29 cellular contexts compared by ENCODE assay signal in genomic region chrX:94961730-94962129, GRCh38.
DNase-seq lines count a peak whose midpoint lies in the region; ATAC-seq and TF ChIP-seq lines count a peak whose summit lies in the region.
"Had no signal": no experiment of that assay in that cellular context is flagged by ENCODE, and none has a peak within 500 bp of the region (broad histone marks: within the 10 kb centered on the region; RNA-seq: fewer than 3 reads in every experiment).

No MANE protein-coding gene starts in this region.

- H3K27ac ChIP-seq in KMS-11: peak overlapping the region; percentile 68
- peak overlapping the region; percentile 23 for H3K27ac ChIP-seq in OCI-LY1 (ENCODE audit: low read depth, low read length, poor library complexity, severe bottlenecking)
- peak overlapping the region; percentile 37 for H3K27ac ChIP-seq in smooth muscle cell (ENCODE audit: low read depth)
- H3K27ac ChIP-seq: esophagus squamous epithelium, foreskin keratinocyte, GM23248, heart right ventricle, PC-9, thyroid gland, uterus had no signal

- H3K36me3 Mint-ChIP-seq in natural killer cell treated with Interleukin-12 subunit alpha and Interleukin-12 subunit beta and Interleukin-15 and Interleukin-18, amount 100 ng/mL, for 72 hours: no peaks in the 10 kb centered on the region
- H3K36me3 Mint-ChIP-seq: activated CD8-positive, alpha-beta memory T cell treated with anti-CD3 and anti-CD28 coated beads, Interleukin-2, amount 10 ng/mL, durations not matched to agents 7 days and 5 days; CD8-positive, alpha-beta memory T cell had no signal

- H3K9me2 ChIP-seq in OCI-LY1 (ENCODE audit: low read depth, low read length): no peaks in the 10 kb centered on the region

- peak overlapping the region; percentile 23; the same call in 1 of the 2 replicates for H3K9ac ChIP-seq in KMS-11
- no peak overlapping the region for H3K9ac ChIP-seq in OCI-LY1 (ENCODE audit: low read length)
- H3K9ac ChIP-seq in smooth muscle cell (ENCODE audit: low read depth): no peak overlapping the region
- H3K9ac ChIP-seq: GM23248 had no signal

- ATAC-seq in natural killer cell treated with Interleukin-12 subunit alpha and Interleukin-12 subunit beta and Interleukin-15 and Interleukin-18, amount 100 ng/mL, for 72 hours: no peak
- ATAC-seq in stimulated activated naive CD8-positive, alpha-beta T cell treated with anti-CD3 and anti-CD28 coated beads, Interleukin-15, amount 100 ng/mL, for 72 hours: no peak
- ATAC-seq: activated CD8-positive, alpha-beta memory T cell treated with anti-CD3 and anti-CD28 coated beads, Interleukin-2, amount 10 ng/mL, durations not matched to agents 7 days and 5 days; activated T-cell treated with anti-CD3 and anti-CD28 coated beads, Interleukin-2, amount 50 U/mL, for 4 hours; foreskin keratinocyte; heart right ventricle; right cardiac atrium had no signal

- H3K4me2 ChIP-seq in KMS-11 (peak overlapping the region; percentile 55; the same call in 1 of the 2 replicates), OCI-LY1 (ENCODE audit: low read length) (no peak overlapping the region), smooth muscle cell (no peak overlapping the region)
- H3K4me2 ChIP-seq: PC-9 had no signal

- no peaks in the 10 kb centered on the region for H3K79me2 ChIP-seq in KMS-11 (ENCODE audit: insufficient read depth, low read depth)
- H3K79me2 ChIP-seq in OCI-LY1 (ENCODE audit: insufficient read depth, low read length): no peaks in the 10 kb centered on the region
- H3K79me2 ChIP-seq in smooth muscle cell (ENCODE audit: low read depth): no peaks in the 10 kb centered on the region

- no peaks in the 10 kb centered on the region for H3F3A ChIP-seq in OCI-LY1 (ENCODE audit: insufficient read depth, low read length)
- H3F3A ChIP-seq in smooth muscle cell (ENCODE audit: low read depth): no peaks in the 10 kb centered on the region

- H3K9me3 Mint-ChIP-seq in natural killer cell treated with Interleukin-12 subunit alpha and Interleukin-12 subunit beta and Interleukin-15 and Interleukin-18, amount 100 ng/mL, for 72 hours: no peaks in the 10 kb centered on the region
- H3K9me3 Mint-ChIP-seq in stimulated activated naive CD8-positive, alpha-beta T cell treated with anti-CD3 and anti-CD28 coated beads, Interleukin-15, amount 100 ng/mL, for 72 hours: no peaks in the 10 kb centered on the region
- H3K9me3 Mint-ChIP-seq: activated T-cell treated with anti-CD3 and anti-CD28 coated beads, Interleukin-2, amount 50 U/mL, for 4 hours; dendritic cell treated with granulocyte-macrophage colony-stimulating factor and Interleukin-4, amounts not matched to agents 40 ng/mL and 50 ng/mL, for 4 days had no signal

- H4K20me1 ChIP-seq in KMS-11 (ENCODE audit: insufficient read depth): no peaks in the 10 kb centered on the region
- no peaks in the 10 kb centered on the region for H4K20me1 ChIP-seq in OCI-LY1 (ENCODE audit: insufficient read depth, low read length)
- no peaks in the 10 kb centered on the region for H4K20me1 ChIP-seq in smooth muscle cell (ENCODE audit: low read depth)

- no peak overlapping the region for H3K4me3 Mint-ChIP-seq in natural killer cell treated with Interleukin-12 subunit alpha and Interleukin-12 subunit beta and Interleukin-15 and Interleukin-18, amount 100 ng/mL, for 72 hours
- H3K4me3 Mint-ChIP-seq in stimulated activated naive CD8-positive, alpha-beta T cell treated with anti-CD3 and anti-CD28 coated beads, Interleukin-15, amount 100 ng/mL, for 72 hours: no peak overlapping the region
- H3K4me3 Mint-ChIP-seq: activated CD8-positive, alpha-beta memory T cell treated with anti-CD3 and anti-CD28 coated beads, Interleukin-2, amount 10 ng/mL, durations not matched to agents 7 days and 5 days; activated T-cell treated with anti-CD3 and anti-CD28 coated beads, Interleukin-2, amount 50 U/mL, for 4 hours; CD8-positive, alpha-beta memory T cell; dendritic cell treated with granulocyte-macrophage colony-stimulating factor and Interleukin-4, amounts not matched to agents 40 ng/mL and 50 ng/mL, for 4 days had no signal

- no peaks in the 10 kb centered on the region for H3K9me3 ChIP-seq in OCI-LY1 (ENCODE audit: low read length)
- no peaks in the 10 kb centered on the region for H3K9me3 ChIP-seq in smooth muscle cell (replicated peaks; ENCODE audit: low read depth)
- H3K9me3 ChIP-seq: esophagus squamous epithelium, heart right ventricle, thyroid gland, uterus had no signal

- peak overlapping the region; percentile 14 for H2AFZ ChIP-seq in KMS-11 (ENCODE audit: low read depth)
- no peak overlapping the region; the same call in 1 of the 2 replicates for H2AFZ ChIP-seq in OCI-LY1 (ENCODE audit: low read length)
- peak overlapping the region; percentile 57 for H2AFZ ChIP-seq in smooth muscle cell (ENCODE audit: low read depth)
- H2AFZ ChIP-seq: GM23248, PC-9 had no signal

- TF ChIP-seq CTCF in KMS-11 (conservative IDR thresholded peaks at IDR 0.05; ENCODE audit: low read depth, low read length): no peak
- no peak for TF ChIP-seq CTCF in OCI-LY1 (IDR thresholded peaks at IDR 0.05; ENCODE audit: low read length)
- TF ChIP-seq CTCF in smooth muscle cell (IDR thresholded peaks at IDR 0.05; ENCODE audit: borderline replicate concordance, insufficient read depth, poor library complexity, severe bottlenecking): no peak

- H3K27me3 Mint-ChIP-seq in natural killer cell treated with Interleukin-12 subunit alpha and Interleukin-12 subunit beta and Interleukin-15 and Interleukin-18, amount 100 ng/mL, for 72 hours: no peaks in the 10 kb centered on the region
- no peaks in the 10 kb centered on the region for H3K27me3 Mint-ChIP-seq in stimulated activated naive CD8-positive, alpha-beta T cell treated with anti-CD3 and anti-CD28 coated beads, Interleukin-15, amount 100 ng/mL, for 72 hours
- H3K27me3 Mint-ChIP-seq: activated CD8-positive, alpha-beta memory T cell treated with anti-CD3 and anti-CD28 coated beads, Interleukin-2, amount 10 ng/mL, durations not matched to agents 7 days and 5 days; dendritic cell treated with granulocyte-macrophage colony-stimulating factor and Interleukin-4, amounts not matched to agents 40 ng/mL and 50 ng/mL, for 4 days had no signal

- 71% methylated on average over 2 of the region's 2 CpGs for WGBS in smooth muscle cell (ENCODE audit: low lambda C conversion rate)

- no peak overlapping the region for H3K27ac Mint-ChIP-seq in natural killer cell treated with Interleukin-12 subunit alpha and Interleukin-12 subunit beta and Interleukin-15 and Interleukin-18, amount 100 ng/mL, for 72 hours
- H3K27ac Mint-ChIP-seq in stimulated activated naive CD8-positive, alpha-beta T cell treated with anti-CD3 and anti-CD28 coated beads, Interleukin-15, amount 100 ng/mL, for 72 hours: no peak overlapping the region
- H3K27ac Mint-ChIP-seq: activated CD8-positive, alpha-beta memory T cell treated with anti-CD3 and anti-CD28 coated beads, Interleukin-2, amount 10 ng/mL, durations not matched to agents 7 days and 5 days; CD8-positive, alpha-beta memory T cell; dendritic cell treated with granulocyte-macrophage colony-stimulating factor and Interleukin-4, amounts not matched to agents 40 ng/mL and 50 ng/mL, for 4 days had no signal

- H3K27me3 ChIP-seq in KMS-11 (ENCODE audit: insufficient read depth, low read depth) (no peaks in the 10 kb centered on the region), OCI-LY1 (ENCODE audit: insufficient read depth, low read length) (no peaks in the 10 kb centered on the region), smooth muscle cell (ENCODE audit: low read depth) (no peaks in the 10 kb centered on the region)
- H3K27me3 ChIP-seq: esophagus squamous epithelium, foreskin keratinocyte, thyroid gland, uterus had no signal

- no peaks in the 10 kb centered on the region for H3K36me3 ChIP-seq in KMS-11 (ENCODE audit: insufficient read depth)
- H3K36me3 ChIP-seq in OCI-LY1 (ENCODE audit: insufficient read depth, low read length): no peaks in the 10 kb centered on the region
- no peaks in the 10 kb centered on the region for H3K36me3 ChIP-seq in smooth muscle cell (ENCODE audit: low read depth)
- H3K36me3 ChIP-seq: esophagus squamous epithelium, heart right ventricle, thyroid gland, uterus had no signal

- H3K4me1 Mint-ChIP-seq in natural killer cell treated with Interleukin-12 subunit alpha and Interleukin-12 subunit beta and Interleukin-15 and Interleukin-18, amount 100 ng/mL, for 72 hours (ENCODE audit: low read depth in 2 of 2): no peaks in the 10 kb centered on the region
- H3K4me1 Mint-ChIP-seq in stimulated activated naive CD8-positive, alpha-beta T cell treated with anti-CD3 and anti-CD28 coated beads, Interleukin-15, amount 100 ng/mL, for 72 hours: no peaks in the 10 kb centered on the region
- H3K4me1 Mint-ChIP-seq: activated CD8-positive, alpha-beta memory T cell treated with anti-CD3 and anti-CD28 coated beads, Interleukin-2, amount 10 ng/mL, durations not matched to agents 7 days and 5 days; CD8-positive, alpha-beta memory T cell had no signal

- H3K4me1 ChIP-seq in KMS-11 (ENCODE audit: low read depth, poor library complexity, severe bottlenecking): peaks cover 25% of the 10 kb centered on the region
- peaks cover 13% of the 10 kb centered on the region for H3K4me1 ChIP-seq in OCI-LY1 (ENCODE audit: insufficient read depth, low read length, severe bottlenecking)
- no peaks in the 10 kb centered on the region for H3K4me1 ChIP-seq in smooth muscle cell (ENCODE audit: low read depth)
- H3K4me1 ChIP-seq: esophagus squamous epithelium, foreskin keratinocyte, heart right ventricle, thyroid gland, uterus had no signal

- H3K4me3 ChIP-seq in KMS-11 (IDR thresholded peaks at IDR 0.05; ENCODE audit: insufficient read depth, low read depth, low read length): no peak overlapping the region
- H3K4me3 ChIP-seq in OCI-LY1 (ENCODE audit: low read depth, low read length, poor library complexity, severe bottlenecking): no peak overlapping the region
- H3K4me3 ChIP-seq in smooth muscle cell: no peak overlapping the region
- H3K4me3 ChIP-seq: esophagus squamous epithelium, GM23248, heart right ventricle, PC-9, thyroid gland, uterus had no signal

- DNase-seq in NCI-H345 (lab: John Stamatoyannopoulos, UW) (peak; percentile 68), NCI-H345 treated with DMSO at 0.1 percent for 48 hours (lab: John Stamatoyannopoulos, UW; ENCODE audit: unreplicated experiment) (no peak), smooth muscle cell (lab: John Stamatoyannopoulos, UW; ENCODE audit: unreplicated experiment) (no peak)
- DNase-seq in natural killer cell treated with Interleukin-12 subunit alpha and Interleukin-12 subunit beta and Interleukin-15 and Interleukin-18, amount 100 ng/mL, for 72 hours (ENCODE audit: low spot score): no peak
- DNase-seq in stimulated activated naive CD8-positive, alpha-beta T cell treated with anti-CD3 and anti-CD28 coated beads, Interleukin-15, amount 100 ng/mL, for 72 hours: no peak
- DNase-seq: activated CD4-positive, alpha-beta T cell treated with anti-CD3 and anti-CD28 coated beads, Interleukin-2, amount 50 U/mL, for 4 hours; activated CD8-positive, alpha-beta memory T cell treated with anti-CD3 and anti-CD28 coated beads, Interleukin-2, amount 10 ng/mL, durations not matched to agents 7 days and 5 days; activated T-cell treated with anti-CD3 and anti-CD28 coated beads, Interleukin-2, amount 50 U/mL, for 4 hours; CD8-positive, alpha-beta memory T cell; DND-41; esophagus squamous epithelium; GF-D8; GM23248; heart right ventricle; kidney; NCI-H1048; NCI-H2029; NCI-H510A treated with DMSO at 0.1 percent for 48 hours; NK-92 treated with Interleukin-12 subunit alpha and Interleukin-12 subunit beta, amount 100 ng/mL, for 24 hours; PC-9; right cardiac atrium; stimulated activated CD4-positive, alpha-beta T cell treated with anti-CD3 and anti-CD28 coated beads, Interleukin-4, amount 100 ng/mL, for 1 hour; T-helper 2 cell; thyroid gland; uterus had no signal
